28 cellular contexts compared by ENCODE assay signal in genomic region chr2:34031097-34031496, GRCh38.
A peak's percentile ranks its signal among the peaks of the same experiment; 100 is the strongest.
DNase-seq lines count a peak whose midpoint lies in the region; ATAC-seq and TF ChIP-seq lines count a peak whose summit lies in the region.
"Had no signal": no experiment of that assay in that cellular context is flagged by ENCODE, and none has a peak within 500 bp of the region (broad histone marks: within the 10 kb centered on the region; RNA-seq: fewer than 3 reads in every experiment).

No MANE protein-coding gene starts in this region.

- no peak overlapping the region for H3K23ac ChIP-seq in neuronal stem cell (ENCODE audit: low read depth, low read length, poor library complexity)

- intact Hi-C loops in heart right ventricle (cut with DNase I): no loop called here

- H3K27ac ChIP-seq in SK-N-MC (peak overlapping the region; percentile 49; the same call in 1 of the 2 replicates), heart right ventricle (peak overlapping the region in 2 of 10 donors; percentile 33 to 35), neuronal stem cell (replicated peaks; ENCODE audit: low read length) (peak overlapping the region; percentile 23)
- H3K27ac ChIP-seq: SJSA1 had no signal

- H3K18ac ChIP-seq in neuronal stem cell (ENCODE audit: low read length): no peak overlapping the region

- ATAC-seq in heart right ventricle (peak in 6 of 8 donors; percentile 67 to 92 (median 82)), HG03439 (IDR thresholded peaks at IDR 0.05; ENCODE audit: unreplicated experiment) (no peak), GM18520 (IDR thresholded peaks at IDR 0.05; ENCODE audit: unreplicated experiment) (no peak)
- ATAC-seq in activated T-helper 17 cell treated with anti-CD3 and anti-CD28 coated beads, Interleukin-2, amount 50 U/mL, for 72 hours (replicated peaks): no peak
- ATAC-seq: Panc1 had no signal

- no peak overlapping the region for H2BK120ac ChIP-seq in neuronal stem cell (ENCODE audit: low read depth, low read length)

- no peak overlapping the region for H2BK15ac ChIP-seq in neuronal stem cell (ENCODE audit: low read length)

- H3K4me1 ChIP-seq in heart right ventricle (peaks cover 0 to 5% (median 0%) of the 10 kb centered on the region in 9 donors), neuronal stem cell (ENCODE audit: control insufficient read depth in 2 of 2, insufficient read depth in 1 of 2, low read depth in 1 of 2, low read length in 2 of 2) (peaks cover 0 to 2% of the 10 kb centered on the region in 2 donors)
- H3K4me1 ChIP-seq: BE2C, SJSA1, transverse colon had no signal

- DNase-seq in ELF-1 (ENCODE audit: low read depth, low spot score) (peak; percentile 60), SK-N-MC (ENCODE audit: low read depth, low spot score) (no peak), heart right ventricle (peak in 1 of 2 donors; percentile 10), neuronal stem cell (ENCODE audit: low spot score) (no peak), GM13977 (ENCODE audit: low spot score) (no peak)
- DNase-seq: activated gamma-delta T cell; activated naive CD8-positive, alpha-beta T cell treated with anti-CD3 and anti-CD28 coated beads for 36 hours; activated T-cell treated with anti-CD3 and anti-CD28 coated beads, Interleukin-2, amount 50 U/mL, for 24 hours; BE2C; CD8-positive, alpha-beta memory T cell; central memory CD4-positive, alpha-beta T cell; endodermal cell; foreskin fibroblast; Karpas-422; NCI-H146; NCI-H226; NCI-H748 treated with DMSO at 0.1 percent for 48 hours; posterior cingulate gyrus; stimulated activated CD4-positive, alpha-beta T cell treated with anti-CD3 and anti-CD28 coated beads, Interleukin-15, amount 100 ng/mL, for 24 hours; stimulated activated CD4-positive, alpha-beta T cell treated with anti-CD3 and anti-CD28 coated beads, Interleukin-4, amount 100 ng/mL, for 4 hours; transverse colon had no signal

- no peaks in the 10 kb centered on the region for H3K79me1 ChIP-seq in neuronal stem cell (ENCODE audit: low read depth, low read length)

- TF ChIP-seq CTCF in heart right ventricle (IDR thresholded peaks at IDR 0.05) (no peak), GM13977 (IDR thresholded peaks at IDR 0.05; ENCODE audit: extremely low read depth, insufficient read depth, missing control alignments) (no peak)

- no peak overlapping the region for H2AK5ac ChIP-seq in neuronal stem cell (ENCODE audit: low read depth, low read length)

- H4K8ac ChIP-seq in neuronal stem cell (ENCODE audit: low read depth, low read length): no peak overlapping the region

- 34 to 36% methylated on average over 1 of the region's 1 CpG for WGBS in heart right ventricle, 2 donors
- no CpG with 5 or more reads among the region's 1 CpG for WGBS in neuronal stem cell (ENCODE audit: extremely low coverage in 2 of 2, insufficient read length in 2 of 2, insufficient replicate concordance in 1 of 2), 2 donors

- H2AFZ ChIP-seq in neuronal stem cell (ENCODE audit: low read length): no peak overlapping the region

- H4K91ac ChIP-seq in neuronal stem cell (ENCODE audit: low read depth, low read length, poor library complexity): no peak overlapping the region

- no peaks in the 10 kb centered on the region for H3K9me3 Mint-ChIP-seq in activated T-helper 17 cell treated with anti-CD3 and anti-CD28 coated beads, Interleukin-2, amount 50 U/mL, for 72 hours
- H3K9me3 Mint-ChIP-seq: activated naive CD8-positive, alpha-beta T cell treated with anti-CD3 and anti-CD28 coated beads for 36 hours; activated T-cell treated with anti-CD3 and anti-CD28 coated beads, Interleukin-2, amount 50 U/mL, for 24 hours; CD8-positive, alpha-beta memory T cell; dendritic cell treated with granulocyte-macrophage colony-stimulating factor and Interleukin-4, amounts not matched to agents 40 ng/mL and 50 ng/mL, for 4 days; endodermal cell had no signal

- no peaks in the 10 kb centered on the region for H3K27me3 Mint-ChIP-seq in activated T-helper 17 cell treated with anti-CD3 and anti-CD28 coated beads, Interleukin-2, amount 50 U/mL, for 72 hours
- H3K27me3 Mint-ChIP-seq: activated naive CD8-positive, alpha-beta T cell treated with anti-CD3 and anti-CD28 coated beads for 36 hours; activated T-cell treated with anti-CD3 and anti-CD28 coated beads, Interleukin-2, amount 50 U/mL, for 24 hours; CD8-positive, alpha-beta memory T cell; dendritic cell treated with granulocyte-macrophage colony-stimulating factor and Interleukin-4, amounts not matched to agents 40 ng/mL and 50 ng/mL, for 4 days had no signal

- H3K14ac ChIP-seq in neuronal stem cell (ENCODE audit: low read length): no peak overlapping the region

- no peak overlapping the region for H2BK12ac ChIP-seq in neuronal stem cell (ENCODE audit: low read length)

- in situ Hi-C loops in GM13977 (cut with MboI; ENCODE audit: low pct_unique_long_range_greater_than_20kb, low sequenced_read_pairs, unreplicated experiment): no loop called here

- H3K9ac ChIP-seq in SK-N-MC (ENCODE audit: insufficient read length): no peak overlapping the region
- no peak overlapping the region for H3K9ac ChIP-seq in neuronal stem cell (ENCODE audit: low read depth, low read length, poor library complexity)

- no peak overlapping the region for H3K27ac Mint-ChIP-seq in activated T-helper 17 cell treated with anti-CD3 and anti-CD28 coated beads, Interleukin-2, amount 50 U/mL, for 72 hours
- H3K27ac Mint-ChIP-seq: activated naive CD8-positive, alpha-beta T cell treated with anti-CD3 and anti-CD28 coated beads for 36 hours; activated T-cell treated with anti-CD3 and anti-CD28 coated beads, Interleukin-2, amount 50 U/mL, for 24 hours; CD8-positive, alpha-beta memory T cell; dendritic cell treated with granulocyte-macrophage colony-stimulating factor and Interleukin-4, amounts not matched to agents 40 ng/mL and 50 ng/mL, for 4 days; endodermal cell had no signal

- H3K4me3 ChIP-seq in SK-N-MC (no peak overlapping the region), heart right ventricle (no peak overlapping the region), neuronal stem cell (ENCODE audit: low read length in 2 of 2) (no peak overlapping the region)
- H3K4me3 ChIP-seq: SJSA1, transverse colon had no signal

- no peaks in the 10 kb centered on the region for H3K27me3 ChIP-seq in heart right ventricle
- no peaks in the 10 kb centered on the region for H3K27me3 ChIP-seq in neuronal stem cell (ENCODE audit: control insufficient read depth in 3 of 3, insufficient read depth in 3 of 3, low read depth in 1 of 3, low read length in 3 of 3)
- H3K27me3 ChIP-seq: BE2C, SJSA1, transverse colon had no signal

- no peak overlapping the region for H3K4me2 ChIP-seq in neuronal stem cell (ENCODE audit: insufficient read depth, low read length, poor library complexity, severe bottlenecking)

- H3K9me3 ChIP-seq in SK-N-MC (ENCODE audit: low read depth, low read length) (no peaks in the 10 kb centered on the region), heart right ventricle (no peaks in the 10 kb centered on the region), neuronal stem cell (replicated peaks in 1 of 2; ENCODE audit: control insufficient read depth in 2 of 2, insufficient read depth in 1 of 2, low read depth in 1 of 2, low read length in 2 of 2) (peaks cover 0 to 1% of the 10 kb centered on the region in 2 donors)
- H3K9me3 ChIP-seq: BE2C, SJSA1, transverse colon had no signal

- no peak overlapping the region for H2BK5ac ChIP-seq in neuronal stem cell (ENCODE audit: low read length)

- no peaks in the 10 kb centered on the region for H3K36me3 ChIP-seq in SK-N-MC (ENCODE audit: insufficient read depth, low read length)
- H3K36me3 ChIP-seq in heart right ventricle: no peaks in the 10 kb centered on the region
- peaks cover 0 to 2% of the 10 kb centered on the region in 2 donors for H3K36me3 ChIP-seq in neuronal stem cell (replicated peaks in 1 of 2; ENCODE audit: control insufficient read depth in 2 of 2, insufficient read depth in 2 of 2, low read length in 2 of 2)
- H3K36me3 ChIP-seq: BE2C, SJSA1, transverse colon had no signal

- no peak overlapping the region for H3K4ac ChIP-seq in neuronal stem cell (ENCODE audit: low read length)

- H3K4me3 Mint-ChIP-seq in activated T-helper 17 cell treated with anti-CD3 and anti-CD28 coated beads, Interleukin-2, amount 50 U/mL, for 72 hours: no peak overlapping the region
- H3K4me3 Mint-ChIP-seq: activated naive CD8-positive, alpha-beta T cell treated with anti-CD3 and anti-CD28 coated beads for 36 hours; activated T-cell treated with anti-CD3 and anti-CD28 coated beads, Interleukin-2, amount 50 U/mL, for 24 hours; CD8-positive, alpha-beta memory T cell; dendritic cell treated with granulocyte-macrophage colony-stimulating factor and Interleukin-4, amounts not matched to agents 40 ng/mL and 50 ng/mL, for 4 days; endodermal cell; neural crest cell had no signal

- H3K36me3 Mint-ChIP-seq in activated T-helper 17 cell treated with anti-CD3 and anti-CD28 coated beads, Interleukin-2, amount 50 U/mL, for 72 hours (ENCODE audit: low read depth): no peaks in the 10 kb centered on the region
- H3K36me3 Mint-ChIP-seq: activated naive CD8-positive, alpha-beta T cell treated with anti-CD3 and anti-CD28 coated beads for 36 hours had no signal

- H3K4me1 Mint-ChIP-seq in activated T-helper 17 cell treated with anti-CD3 and anti-CD28 coated beads, Interleukin-2, amount 50 U/mL, for 72 hours: no peaks in the 10 kb centered on the region
- H3K4me1 Mint-ChIP-seq: activated naive CD8-positive, alpha-beta T cell treated with anti-CD3 and anti-CD28 coated beads for 36 hours; CD8-positive, alpha-beta memory T cell; endodermal cell; neural crest cell had no signal

Comparison
In these comparisons a context has a peak if more than half of its experiments do, and no peak if none do; other contexts are left out.
1. ATAC-seq: peak in heart right ventricle (6 of 8); none in HG03439 (single experiment), activated T-helper 17 cell treated with anti-CD3 and anti-CD28 coated beads, Interleukin-2, amount 50 U/mL, for 72 hours (single experiment) and GM18520 (single experiment).